Comparison of ENCODE assay signal across 24 cellular contexts in genomic region chr1:175765293-175765692, GRCh38. TPM values are rescaled to one million over a fixed set of nuclear protein-coding genes. Genes with fewer than 3 reads are reported as not detected.
DNase-seq lines count a peak whose midpoint lies in the region; ATAC-seq, FAIRE-seq and TF ChIP-seq lines count a peak whose summit lies in the region.
"Had no signal": no experiment of that assay in that cellular context is flagged by ENCODE, and none has a peak within 500 bp of the region (broad histone marks: within the 10 kb centered on the region; RNA-seq: fewer than 3 reads in every experiment).

No MANE protein-coding gene starts in this region.

- no peak overlapping the region for H2AFZ ChIP-seq in K562 (ENCODE audit: low read depth, low read length)
- H2AFZ ChIP-seq in H1 (ENCODE audit: low read length), result no peak overlapping the region

- no peak overlapping the region for H3K9ac ChIP-seq in K562 (ENCODE audit: insufficient read depth in 1 of 2, low read depth in 2 of 2, low read length in 2 of 2)
- no peak overlapping the region for H3K9ac ChIP-seq in H1 (replicated peaks in 1 of 4; ENCODE audit: extremely low read depth in 1 of 4, low read depth in 3 of 4, low read length in 3 of 4)

- H2BK5ac ChIP-seq in H1 (ENCODE audit: low read depth, low read length), result no peak overlapping the region

- TF ChIP-seq EP300 in K562 (IDR thresholded peaks at IDR 0.05; ENCODE audit: low read length) (no peak), H1 (IDR thresholded peaks at IDR 0.05; ENCODE audit: borderline replicate concordance in 1 of 2, low read depth in 2 of 2, low read length in 2 of 2) (no peak)

- H3K4ac ChIP-seq in H1 (replicated peaks; ENCODE audit: insufficient read length, low read depth, low read length), result no peak overlapping the region

- ATAC-seq in K562 (no peak), GM19452 (IDR thresholded peaks at IDR 0.05; ENCODE audit: unreplicated experiment) (no peak), GM18861 (IDR thresholded peaks at IDR 0.05; ENCODE audit: unreplicated experiment) (no peak), GM21515 (IDR thresholded peaks at IDR 0.05; ENCODE audit: unreplicated experiment) (no peak)
- ATAC-seq: HCT116 had no signal

- H3K4me1 ChIP-seq in HEK293 (ENCODE audit: control insufficient read depth, insufficient read depth, low read length) (no peaks in the 10 kb centered on the region), K562 (replicated peaks in 1 of 2; ENCODE audit: control insufficient read depth in 2 of 2, insufficient read depth in 2 of 2, low read length in 2 of 2) (no peaks in the 10 kb centered on the region), H1 (replicated peaks in 1 of 4; ENCODE audit: control insufficient read depth in 3 of 4, insufficient read depth in 4 of 4, low read length in 3 of 4) (no peaks in the 10 kb centered on the region)

- no peak overlapping the region for H2BK120ac ChIP-seq in H1 (replicated peaks; ENCODE audit: low read depth, low read length)

- H2BK20ac ChIP-seq in H1 (ENCODE audit: low read length), result no peak overlapping the region

- peak overlapping the region; percentile 47; the same call in 1 of the 2 replicates for H4K8ac ChIP-seq in H1 (ENCODE audit: extremely low read depth, insufficient read depth, low read length)

- no peak overlapping the region; the same call in 1 of the 2 replicates for H2BK15ac ChIP-seq in H1 (ENCODE audit: low read length)

- H3K27me3 ChIP-seq in K562 (ENCODE audit: control insufficient read depth in 2 of 2, insufficient read depth in 2 of 2, low read length in 2 of 2), result peaks cover 0 to 29% of the 10 kb centered on the region in 2 experiments; a peak in 3 of 5 replicates
- no peaks in the 10 kb centered on the region for H3K27me3 ChIP-seq in H1 (replicated peaks in 1 of 4; ENCODE audit: control insufficient read depth in 3 of 4, extremely low read depth in 1 of 4, insufficient read depth in 3 of 4, low read length in 3 of 4)

- H3K18ac ChIP-seq in H1 (ENCODE audit: extremely low read depth, low read length), result no peak overlapping the region

- POLR2A ChIA-PET in HEK293 (lab: Yijun Ruan, JAX), result no interaction called here
- POLR2A ChIA-PET in K562 (lab: Yijun Ruan, JAX), result no interaction called here
- POLR2A ChIA-PET in H1 (lab: Charles Lee; ENCODE audit: partially characterized antibody), result no interaction called here

- H3K9me1 ChIP-seq in K562 (ENCODE audit: control insufficient read depth, insufficient read depth, low read length), result no peaks in the 10 kb centered on the region

- no peaks in the 10 kb centered on the region for H3K79me1 ChIP-seq in H1 (ENCODE audit: low read depth, low read length)

- H2BK12ac ChIP-seq in H1 (ENCODE audit: low read depth, low read length), result no peak overlapping the region

- CTCF ChIA-PET in HEK293 (lab: Yijun Ruan, JAX) (interaction anchor here (0.7 to 1.7 kb wide), 3 partner anchors 20 to 126 kb away, joined by 3 to 7 read pairs (median 3); no protein-coding TSS in a partner anchor), K562 (lab: Yijun Ruan, JAX; ENCODE audit: low intra/inter-chr PET ratio) (no interaction called here), H1 (lab: Charles Lee; ENCODE audit: partially characterized antibody) (interaction anchor here (0.8 to 15.0 kb wide), 3 partner anchors 17 to 69 kb away, joined by 3 to 277 read pairs (median 3); partner anchors contain the start of gene TNR)

- FAIRE-seq in K562 (lab: Jason Lieb, UNC) (peak; percentile 37), H1 (lab: Jason Lieb, UNC) (no peak)
- FAIRE-seq: GM12891, GM18507 had no signal

- no peak overlapping the region for H3K56ac ChIP-seq in H1 (replicated peaks; ENCODE audit: insufficient read length, low read depth, low read length)

- H3K9me3 ChIP-seq in HEK293 (ENCODE audit: control insufficient read depth, insufficient read depth, low read depth, low read length) (no peaks in the 10 kb centered on the region), K562 (replicated peaks; ENCODE audit: control insufficient read depth, insufficient read depth, low read depth, low read length) (no peaks in the 10 kb centered on the region), H1 (ENCODE audit: insufficient read depth in 2 of 2, low read depth in 1 of 2, low read length in 1 of 2) (no peaks in the 10 kb centered on the region)

- H4K91ac ChIP-seq in H1 (replicated peaks; ENCODE audit: insufficient read length, low read length), result no peak overlapping the region

- H3K4me2 ChIP-seq in K562 (ENCODE audit: insufficient read depth, low read length) (no peak overlapping the region), H1 (ENCODE audit: insufficient read depth in 1 of 2, low read depth in 2 of 2, low read length in 2 of 2) (no peak overlapping the region)

- H3K36me3 ChIP-seq in HEK293 (ENCODE audit: control insufficient read depth in 2 of 2, insufficient read depth in 1 of 2, low read length in 2 of 2) (no peaks in the 10 kb centered on the region), K562 (ENCODE audit: control insufficient read depth, insufficient read depth, low read length) (no peaks in the 10 kb centered on the region), H1 (ENCODE audit: control insufficient read depth in 2 of 4, insufficient read depth in 4 of 4, low read length in 3 of 4) (no peaks in the 10 kb centered on the region)

- in situ Hi-C loops in K562 (cut with MboI), result no loop called here

- BruUV-seq in K562 (replicated peaks; lab: Mats Ljungman, UMichigan), result no TSS peak

- H3K14ac ChIP-seq in H1 (ENCODE audit: insufficient read length), result no peak overlapping the region

- intact Hi-C loops in K562 (cut with micrococcal nuclease), result no loop called here

- H3K27ac ChIP-seq in HEK293 (ENCODE audit: extremely low read depth, low read depth, low read length) (no peak overlapping the region), K562 (ENCODE audit: extremely low read depth, low read depth, low read length) (no peak overlapping the region), H1 (ENCODE audit: low read depth, low read length) (no peak overlapping the region)

- WGBS in K562 (ENCODE audit: insufficient coverage, low coverage, missing lambda C conversion rate), result 0% methylated on average over 2 of the region's 2 CpGs
- WGBS in H1 (ENCODE audit: extremely low coverage in 1 of 2, insufficient coverage in 1 of 2, insufficient read length in 1 of 2, insufficient replicate concordance in 2 of 2, low coverage in 1 of 2, low lambda C conversion rate in 2 of 2, missing lambda C conversion rate in 1 of 2), 2 experiments, result 89% methylated on average over 2 of the region's 2 CpGs; no CpG with 5 or more reads in 1 of the 2 experiments

- TF ChIP-seq CTCF in HEK293 (tag by site-specific recombination; IDR thresholded peaks at IDR 0.05) (no peak), K562 (IDR thresholded peaks at IDR 0.05 in 2 of 3, conservative IDR thresholded peaks at IDR 0.05 in 1 of 3; ENCODE audit: insufficient read depth in 2 of 3, low read depth in 1 of 3, low read length in 3 of 3) (no peak), H1 (IDR thresholded peaks at IDR 0.05; ENCODE audit: control extremely low read depth in 1 of 3, insufficient read depth in 1 of 3, low read depth in 1 of 3, low read length in 3 of 3) (no peak)

- no peaks in the 10 kb centered on the region for H3K79me2 ChIP-seq in K562 (ENCODE audit: control insufficient read depth, insufficient read depth, low read length)
- no peaks in the 10 kb centered on the region for H3K79me2 ChIP-seq in H1 (ENCODE audit: control insufficient read depth in 1 of 2, insufficient read depth in 2 of 2, low read length in 2 of 2)

- TF ChIP-seq POLR2A in K562 (conservative IDR thresholded peaks at IDR 0.05), result no peak
- TF ChIP-seq POLR2A in H1 (IDR thresholded peaks at IDR 0.05; ENCODE audit: control extremely low read depth in 1 of 2, low read depth in 2 of 2, low read length in 2 of 2), result no peak

- TF ChIP-seq RAD21 in K562 (CRISPR knock-in tag; conservative IDR thresholded peaks at IDR 0.05 in 1 of 2, IDR thresholded peaks at IDR 0.05 in 1 of 2), result no peak
- no peak for TF ChIP-seq RAD21 in H1 (IDR thresholded peaks at IDR 0.05 in 1 of 2, conservative IDR thresholded peaks at IDR 0.05 in 1 of 2; ENCODE audit: low read depth in 2 of 2, low read length in 2 of 2)

- no peak overlapping the region for H3K4me3 ChIP-seq in HEK293 (ENCODE audit: low read depth, low read length)
- no peak overlapping the region for H3K4me3 ChIP-seq in K562
- no peak overlapping the region for H3K4me3 ChIP-seq in H1 (ENCODE audit: extremely low read depth in 1 of 4, insufficient read depth in 2 of 4, low read depth in 3 of 4, low read length in 4 of 4)

- H4K20me1 ChIP-seq in K562 (replicated peaks; ENCODE audit: control insufficient read depth, insufficient read depth, low read length) (no peaks in the 10 kb centered on the region), H1 (replicated peaks in 1 of 2; ENCODE audit: control insufficient read depth in 1 of 2, insufficient read depth in 2 of 2, low read length in 2 of 2) (peaks cover 0 to 4% of the 10 kb centered on the region in 2 experiments)

- H3K23ac ChIP-seq in H1 (ENCODE audit: insufficient read length), result no peak overlapping the region

- H2AK5ac ChIP-seq in H1 (ENCODE audit: low read depth, low read length), result no peak overlapping the region

- H4K5ac ChIP-seq in H1 (ENCODE audit: insufficient read length, low read depth, low read length), result no peak overlapping the region

- H3K23me2 ChIP-seq in H1 (ENCODE audit: low read depth, low read length), result peaks cover 5% of the 10 kb centered on the region; the same call in 1 of the 2 replicates

- DNase-seq in K562 (ENCODE audit: extremely low read depth in 1 of 4, low spot score in 3 of 4) (no peak), H1 (ENCODE audit: low read depth in 1 of 2, low spot score in 2 of 2) (no peak)
- DNase-seq: C1 segment of cervical spinal cord; Calu3; CD4-positive, alpha-beta memory T cell; COR-L47; DMS53; DMS79 treated with DMSO at 0.1 percent for 48 hours; GF-D8; GOT3; H7; HFFc6 had no signal

RNA-seq across cellular contexts. Expression of gene TNR, which starts 21.9 kb away (rescaled TPM):
- not detected in 2 replicates for total RNA-seq in K562 (2011; cell fraction: chromatin; rRNA removed; ENCODE audit: low replicate concordance)
- total RNA-seq in K562 (2011; cell fraction: nucleolus; rRNA removed), result not detected in 2 replicates
- total RNA-seq in K562 (2011; cell fraction: nucleoplasm; rRNA removed), result not detected in 2 replicates
- not detected in 2 replicates for total RNA-seq in K562 (2014; rRNA removed)
- total RNA-seq in K562 (2014; rRNA removed; fragmentation: Illumina TruSeq; extraction: Trizol), result not detected in 2 replicates
- total RNA-seq in K562 (2015; rRNA removed; fragmentation: Illumina TruSeq; extraction: Trizol), result not detected in 2 replicates
- total RNA-seq in K562 (2021), result not detected in 2 replicates
- not detected in 2 replicates for polyA plus RNA-seq in K562 (2011; rRNA removed)
- polyA plus RNA-seq in K562 (2011; cell fraction: cytosol; rRNA removed), result not detected in 2 replicates
- not detected in 2 replicates for polyA plus RNA-seq in K562 (2011; cell fraction: nucleus; rRNA removed)
- polyA plus RNA-seq in K562 (2012), result not detected in 2 replicates
- polyA plus RNA-seq in K562 (2014; fragmentation: Illumina TruSeq; extraction: Trizol), result not detected in 2 replicates
- polyA plus RNA-seq in K562 (2014; fragmentation: Nextera tagmentation; extraction: Ambion mirVana), result not detected
- not detected in 2 replicates for polyA plus RNA-seq in K562 (2014; rRNA removed)
- polyA minus RNA-seq in K562 (2011; rRNA and poly(A)+ RNA removed), result not detected in 2 replicates
- not detected in 2 replicates for polyA minus RNA-seq in K562 (2011; cell fraction: cytosol; rRNA and poly(A)+ RNA removed)
- polyA minus RNA-seq in K562 (2011; cell fraction: nucleus; rRNA and poly(A)+ RNA removed), result not detected in 2 replicates
- not detected in 2 replicates for total RNA-seq in H1 (2021; fragmentation: NEBNext Ultra II Directional; extraction: Animal tissue kit (Norgen Biotek cat#: 25700))
- 0.02 and 0.03 TPM in 2 replicates for polyA plus RNA-seq in H1 (2011; rRNA removed)
- polyA plus RNA-seq in H1 (2011; cell fraction: cytosol; rRNA removed), result not detected
- 0.01 TPM for polyA plus RNA-seq in H1 (2011; cell fraction: nucleus; rRNA removed)
- 0.01 TPM in 1 of 4 replicates, not detected in the others for polyA plus RNA-seq in H1 (2012, experiment 1 of 2)
- not detected for polyA plus RNA-seq in H1 (2012, experiment 2 of 2)
- 0.02 TPM for polyA plus RNA-seq in H1 (2013, experiment 1 of 2)
- under 0.01 TPM for polyA plus RNA-seq in H1 (2013, experiment 2 of 2)
- polyA minus RNA-seq in H1 (2011; rRNA and poly(A)+ RNA removed), result 0.05 TPM in 1 of 2 replicates, not detected in the other
- not detected for polyA minus RNA-seq in H1 (2011; cell fraction: cytosol; rRNA and poly(A)+ RNA removed)
- polyA minus RNA-seq in H1 (2011; cell fraction: nucleus; rRNA and poly(A)+ RNA removed), result not detected
- total RNA-seq: A172; A673; Calu3; CD4-positive, alpha-beta memory T cell; Daoy; G401; H7; HFFc6 had no signal
- polyA plus RNA-seq: BJ; CD4-positive, alpha-beta memory T cell had no signal
